In the genomic region with DNA sequence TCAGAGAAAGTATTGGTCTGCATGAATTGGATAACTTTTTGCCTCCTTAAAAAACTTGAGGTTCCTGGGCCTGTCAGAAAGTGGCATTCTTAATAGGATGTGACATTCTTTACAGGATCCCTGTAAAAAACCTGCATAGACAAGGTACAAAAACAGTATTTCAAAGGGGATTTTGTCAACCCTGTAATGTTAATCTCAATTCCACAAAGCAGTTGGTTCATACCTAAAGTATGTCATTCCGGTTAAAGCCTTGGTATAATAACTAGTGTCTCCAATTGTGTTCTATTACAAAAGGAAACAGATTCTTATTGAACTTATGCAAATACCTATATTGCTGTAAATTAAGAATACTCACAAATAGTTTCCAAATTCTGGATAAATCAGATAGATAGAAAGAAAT, we compare ENCODE assay signal across 10 cellular contexts.
"Had no signal": no experiment of that assay in that cellular context is flagged by ENCODE, and none has a peak within 500 bp of the region (broad histone marks: within the 10 kb centered on the region; RNA-seq: fewer than 3 reads in every experiment).

No MANE protein-coding gene starts in this region.

- H3K4me2 ChIP-seq: KMS-11 had no signal

- H3K4me3 ChIP-seq: GM23248 had no signal

- H2AFZ ChIP-seq: GM23248 had no signal

- H3K27ac ChIP-seq: GM23248, HL-60, KMS-11 had no signal

- H3K9ac ChIP-seq: GM23248, KMS-11 had no signal

- DNase-seq: GM23248, GOT3, H9, HCEC 1CT, HFFc6, Karpas-422, KBM-7 had no signal

- FAIRE-seq: HepG2 had no signal

- ATAC-seq: HepG2 had no signal
